1 cellular context compared by ENCODE assay signal in genomic region chr4:134529629-134530028, GRCh38.
TF ChIP-seq lines count a peak whose summit lies in the region.

No MANE protein-coding gene starts in this region.

TF ChIP-seq in H1, 55 proteins besides CTCF, POLR2A, EP300 and RAD21 (continued from another document):
- TF ChIP-seq CEBPB (IDR thresholded peaks at IDR 0.05; ENCODE audit: low read depth, low read length) (peak; percentile 50; the same call in 1 of the 2 replicates), BRCA1 (IDR thresholded peaks at IDR 0.05; ENCODE audit: low read depth, low read length) (no peak), RNF2 (IDR thresholded peaks at IDR 0.05; ENCODE audit: borderline replicate concordance, low read depth, low read length, missing control alignments, poor library complexity, severe bottlenecking) (no peak)
TF ChIP-seq in H1: peak in this region for 2.
